ENCODE assay signal across 32 cellular contexts in the genomic region with DNA sequence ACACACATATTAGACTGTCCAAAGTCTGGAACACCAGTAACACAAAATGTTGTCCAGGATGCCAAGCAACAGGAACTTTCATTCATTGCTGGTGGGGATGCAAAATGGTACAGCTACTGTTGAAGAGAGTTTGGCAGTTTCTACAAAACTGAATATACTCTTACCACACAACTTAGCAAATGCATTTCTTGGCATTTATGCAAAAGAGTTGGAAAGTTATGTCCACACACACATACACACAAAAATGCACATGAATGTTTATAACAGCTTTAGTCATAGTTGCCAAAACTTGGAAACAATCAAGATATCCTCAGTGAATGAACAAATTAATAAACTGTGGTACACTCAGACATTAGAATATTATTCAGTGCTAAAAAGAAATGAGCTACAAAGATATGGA.
A peak's percentile ranks its signal among the peaks of the same experiment; 100 is the strongest.
DNase-seq lines count a peak whose midpoint lies in the region; ATAC-seq and TF ChIP-seq lines count a peak whose summit lies in the region.
"Had no signal": no experiment of that assay in that cellular context is flagged by ENCODE, and none has a peak within 500 bp of the region (broad histone marks: within the 10 kb centered on the region; RNA-seq: fewer than 3 reads in every experiment).

No MANE protein-coding gene starts in this region.

- peak; percentile 31 for DNase-seq in AG09309 (ENCODE audit: low read depth)
- DNase-seq in IMR-90 = peak; percentile 89
- DNase-seq in astrocyte of the hippocampus (ENCODE audit: low read depth, low spot score) = peak; percentile 61
- DNase-seq in fibroblast of the conjunctiva (ENCODE audit: low read depth) = peak; percentile 43
- no peak for DNase-seq in hippocampal formation (lab: John Stamatoyannopoulos, UW)
- DNase-seq in retina = no peak
- DNase-seq in activated T-helper 2 cell treated with anti-CD3 and anti-CD28 coated beads, Interferon-gamma antibody, Interleukin-2, Interleukin-4, amounts not matched to agents 10 μg/mL and 5 μg/mL and 100 μg/mL, durations not matched to agents 14 hours and 24 hours and 36 hours (ENCODE audit: low spot score) = no peak
- DNase-seq: activated CD4-positive, alpha-beta T cell treated with anti-CD3 and anti-CD28 coated beads for 4 hours; activated CD8-positive, alpha-beta memory T cell treated with anti-CD3 and anti-CD28 coated beads for 24 hours; activated T-cell treated with anti-CD3 and anti-CD28 coated beads for 4 hours; BE2C; CD8-positive, alpha-beta T cell; cortex of kidney; effector memory CD4-positive, alpha-beta T cell; left ventricle myocardium inferior; NCI-H1048; NCI-H1694; NCI-H446 treated with DMSO at 0.1 percent for 48 hours; right cardiac atrium; RPMI8226; stimulated activated CD4-positive, alpha-beta T cell treated with anti-CD3 and anti-CD28 coated beads, Interleukin-2, amount 100 ng/mL, for 48 hours; stomach; T1000; uterus; WERI-Rb-1 had no signal

- peak overlapping the region; percentile 99 for H2BK5ac ChIP-seq in IMR-90 (ENCODE audit: low read depth, low read length, poor library complexity, severe bottlenecking)

- H3K27me3 ChIP-seq in IMR-90 (ENCODE audit: control insufficient read depth, insufficient read depth, low read length) = no peaks in the 10 kb centered on the region
- H3K27me3 ChIP-seq: BE2C, neural progenitor cell, stomach, uterus had no signal

- H3K4me2 ChIP-seq in IMR-90 (ENCODE audit: low read depth, low read length) = no peak overlapping the region; the same call in 1 of the 2 replicates
- H3K4me2 ChIP-seq: A549, neural progenitor cell had no signal

- no peaks in the 10 kb centered on the region for H4K20me1 ChIP-seq in IMR-90 (ENCODE audit: insufficient read depth, low read length)

- TF ChIP-seq POLR2A in IMR-90 (IDR thresholded peaks at IDR 0.05; ENCODE audit: low read depth, low read length) = no peak

- ATAC-seq in IMR-90 (ENCODE audit: low read depth) (peak; percentile 16), GM19452 (IDR thresholded peaks at IDR 0.05; ENCODE audit: unreplicated experiment) (no peak)
- ATAC-seq: A549; CD8-positive, alpha-beta T cell; right cardiac atrium had no signal

- no peaks in the 10 kb centered on the region for H3K9me1 ChIP-seq in IMR-90 (ENCODE audit: insufficient read depth, low read length)

- H3K56ac ChIP-seq in IMR-90 (ENCODE audit: extremely low read depth, insufficient read depth, low read length) = 0 out of 2 replicates have a peak overlapping the region, but pooled peaks have one; percentile 64

- dilution Hi-C loops in IMR-90 (cut with HindIII; ENCODE audit: low sequenced_read_pairs, unreplicated experiment) = no loop called here

- H3K4me1 Mint-ChIP-seq in activated T-helper 2 cell treated with anti-CD3 and anti-CD28 coated beads, Interferon-gamma antibody, Interleukin-2, Interleukin-4, amounts not matched to agents 10 μg/mL and 5 μg/mL and 100 μg/mL, durations not matched to agents 14 hours and 24 hours and 36 hours (ENCODE audit: low read depth) = no peaks in the 10 kb centered on the region
- H3K4me1 Mint-ChIP-seq: activated naive CD4-positive, alpha-beta T cell treated with anti-CD3 and anti-CD28 coated beads, Interleukin-2, amount 50 U/mL, for 24 hours; IgD-negative memory B cell; neural progenitor cell had no signal

- H3K36me3 ChIP-seq in IMR-90 (ENCODE audit: control insufficient read depth, insufficient read depth, low read length) = no peaks in the 10 kb centered on the region
- H3K36me3 ChIP-seq: BE2C, left ventricle myocardium inferior, neural progenitor cell, stomach, uterus, WERI-Rb-1 had no signal

- intact Hi-C loops in IMR-90 (cut with micrococcal nuclease) = loop anchor here (5.0 kb wide), 2 partner anchors 108 to 187 kb away; no protein-coding TSS in a partner anchor
- intact Hi-C loops in activated T-helper 2 cell treated with anti-CD3 and anti-CD28 coated beads, Interferon-gamma antibody, Interleukin-2, Interleukin-4, amounts not matched to agents 10 μg/mL and 5 μg/mL and 100 μg/mL, durations not matched to agents 14 hours and 24 hours and 36 hours (cut with micrococcal nuclease) = no loop called here

- TF ChIP-seq RAD21 in IMR-90 (IDR thresholded peaks at IDR 0.05; ENCODE audit: low read length) = no peak

- TF ChIP-seq CTCF in AG09309 (IDR thresholded peaks at IDR 0.05; ENCODE audit: control insufficient read depth, insufficient read depth, low read depth, low read length, missing control alignments) (no peak), IMR-90 (conservative IDR thresholded peaks at IDR 0.05; ENCODE audit: low read depth, low read length) (no peak)

- in situ Hi-C loops in IMR-90 (cut with MboI; ENCODE audit: low sequenced_read_pairs) = loop anchor here (10.0 kb wide), 1 partner anchor 190 kb away; no protein-coding TSS in a partner anchor

- BruUV-seq in IMR-90 (replicated peaks; lab: Mats Ljungman, UMichigan) = no TSS peak

- no peaks in the 10 kb centered on the region for H3K27me3 Mint-ChIP-seq in activated T-helper 2 cell treated with anti-CD3 and anti-CD28 coated beads, Interferon-gamma antibody, Interleukin-2, Interleukin-4, amounts not matched to agents 10 μg/mL and 5 μg/mL and 100 μg/mL, durations not matched to agents 14 hours and 24 hours and 36 hours (ENCODE audit: low read depth)
- H3K27me3 Mint-ChIP-seq: activated naive CD4-positive, alpha-beta T cell treated with anti-CD3 and anti-CD28 coated beads, Interleukin-2, amount 50 U/mL, for 24 hours; IgD-negative memory B cell had no signal

- peak overlapping the region; percentile 2; the same call in 1 of the 2 replicates for H4K91ac ChIP-seq in IMR-90 (ENCODE audit: insufficient read depth, low read depth, low read length)

- no peak overlapping the region for H3K27ac Mint-ChIP-seq in activated T-helper 2 cell treated with anti-CD3 and anti-CD28 coated beads, Interferon-gamma antibody, Interleukin-2, Interleukin-4, amounts not matched to agents 10 μg/mL and 5 μg/mL and 100 μg/mL, durations not matched to agents 14 hours and 24 hours and 36 hours
- H3K27ac Mint-ChIP-seq: activated naive CD4-positive, alpha-beta T cell treated with anti-CD3 and anti-CD28 coated beads, Interleukin-2, amount 50 U/mL, for 24 hours; CD8-positive, alpha-beta T cell; IgD-negative memory B cell; neural progenitor cell had no signal

- peak overlapping the region; percentile 32; the same call in 1 of the 2 replicates for H3K4ac ChIP-seq in IMR-90 (ENCODE audit: low read depth, low read length)

- no peak overlapping the region for H3K9ac ChIP-seq in IMR-90 (ENCODE audit: low read depth, low read length)
- H3K9ac ChIP-seq: neural progenitor cell, parathyroid adenoma had no signal

- H3K23ac ChIP-seq in IMR-90 (ENCODE audit: low read depth, low read length) = no peak overlapping the region

- H3K4me3 ChIP-seq in AG09309 (ENCODE audit: control insufficient read depth, low read depth, low read length) (no peak overlapping the region), IMR-90 (ENCODE audit: insufficient read depth, low read depth, low read length) (no peak overlapping the region)
- H3K4me3 ChIP-seq: A549, left ventricle myocardium inferior, neural progenitor cell, stomach, uterus had no signal

- 0 out of 2 replicates have a peak overlapping the region, but pooled peaks have one; percentile 0 for H3K14ac ChIP-seq in IMR-90 (replicated peaks; ENCODE audit: low read depth, low read length)

- no peak overlapping the region for H2AK9ac ChIP-seq in IMR-90 (replicated peaks; ENCODE audit: low read depth, low read length, poor library complexity)

- CTCF ChIA-PET in IMR-90 (lab: Yijun Ruan, JAX) = interaction anchor here (0.6 kb wide), 1 partner anchor 464 kb away, joined by 3 read pairs; no protein-coding TSS in a partner anchor

- H2BK15ac ChIP-seq in IMR-90 (ENCODE audit: low read depth, low read length) = peak overlapping the region; percentile 27; the same call in 1 of the 3 replicates

- no peaks in the 10 kb centered on the region for H3K79me1 ChIP-seq in IMR-90 (ENCODE audit: low read depth in 1 of 2, low read length in 2 of 2)

- no peak overlapping the region for H2AFZ ChIP-seq in IMR-90 (replicated peaks; ENCODE audit: low read length, poor library complexity)
- H2AFZ ChIP-seq: neural progenitor cell, parathyroid adenoma had no signal

- H3K36me3 Mint-ChIP-seq in activated T-helper 2 cell treated with anti-CD3 and anti-CD28 coated beads, Interferon-gamma antibody, Interleukin-2, Interleukin-4, amounts not matched to agents 10 μg/mL and 5 μg/mL and 100 μg/mL, durations not matched to agents 14 hours and 24 hours and 36 hours (ENCODE audit: low read depth) = no peaks in the 10 kb centered on the region
- H3K36me3 Mint-ChIP-seq: activated naive CD4-positive, alpha-beta T cell treated with anti-CD3 and anti-CD28 coated beads, Interleukin-2, amount 50 U/mL, for 24 hours; CD8-positive, alpha-beta T cell; IgD-negative memory B cell; neural progenitor cell had no signal

- peak overlapping the region; percentile 53; the same call in 1 of the 2 replicates for H3K18ac ChIP-seq in IMR-90 (ENCODE audit: low read depth, low read length)

- peak overlapping the region; percentile 61; the same call in 1 of the 2 replicates for H2BK120ac ChIP-seq in IMR-90 (ENCODE audit: low read depth, low read length)

- H3K4me3 Mint-ChIP-seq in activated T-helper 2 cell treated with anti-CD3 and anti-CD28 coated beads, Interferon-gamma antibody, Interleukin-2, Interleukin-4, amounts not matched to agents 10 μg/mL and 5 μg/mL and 100 μg/mL, durations not matched to agents 14 hours and 24 hours and 36 hours (ENCODE audit: low read depth) = no peak overlapping the region
- H3K4me3 Mint-ChIP-seq: activated naive CD4-positive, alpha-beta T cell treated with anti-CD3 and anti-CD28 coated beads, Interleukin-2, amount 50 U/mL, for 24 hours; CD8-positive, alpha-beta T cell; IgD-negative memory B cell; neural progenitor cell had no signal

- POLR2A ChIA-PET in IMR-90 (lab: Charles Lee; ENCODE audit: unreplicated experiment) = no interaction called here

- peak overlapping the region; percentile 74; the same call in 1 of the 2 replicates for H2BK20ac ChIP-seq in IMR-90 (ENCODE audit: low read depth, low read length)

- peaks cover 7% of the 10 kb centered on the region for H3K4me1 ChIP-seq in IMR-90 (ENCODE audit: control insufficient read depth, insufficient read depth, low read length)
- H3K4me1 ChIP-seq: A549, BE2C, neural progenitor cell, parathyroid adenoma, stomach, uterus had no signal

- peak overlapping the region; percentile 1; the same call in 1 of the 2 replicates for H3K27ac ChIP-seq in IMR-90 (ENCODE audit: insufficient read depth, low read length)
- H3K27ac ChIP-seq: A549, epithelial cell of prostate, left ventricle myocardium inferior, neural progenitor cell, parathyroid adenoma, stomach, uterus, WERI-Rb-1 had no signal

- H2AK5ac ChIP-seq in IMR-90 (ENCODE audit: low read depth, low read length) = no peak overlapping the region

- peak overlapping the region; percentile 11 to 41; a peak in 3 of 4 replicates for H4K8ac ChIP-seq in IMR-90 (ENCODE audit: low read depth in 2 of 2, low read length in 2 of 2)

- no peaks in the 10 kb centered on the region for H3K9me3 ChIP-seq in IMR-90 (ENCODE audit: control insufficient read depth, insufficient read depth, low read length)
- H3K9me3 ChIP-seq: A549, BE2C, uterus had no signal

- H3K9me3 Mint-ChIP-seq in activated T-helper 2 cell treated with anti-CD3 and anti-CD28 coated beads, Interferon-gamma antibody, Interleukin-2, Interleukin-4, amounts not matched to agents 10 μg/mL and 5 μg/mL and 100 μg/mL, durations not matched to agents 14 hours and 24 hours and 36 hours = peaks cover 3% of the 10 kb centered on the region

- H4K5ac ChIP-seq in IMR-90 (ENCODE audit: low read depth, low read length) = peak overlapping the region; percentile 14; the same call in 1 of the 2 replicates

Comparison
In these comparisons a context has a peak if more than half of its experiments do, and no peak if none do; other contexts are left out.
1. DNase-seq: peak in AG09309 (single experiment), IMR-90 (single experiment), astrocyte of the hippocampus (single experiment) and fibroblast of the conjunctiva (single experiment); none in hippocampal formation (0 of 2), retina (single experiment) and activated T-helper 2 cell treated with anti-CD3 and anti-CD28 coated beads, Interferon-gamma antibody, Interleukin-2, Interleukin-4, amounts not matched to agents 10 μg/mL and 5 μg/mL and 100 μg/mL, durations not matched to agents 14 hours and 24 hours and 36 hours (single experiment).